ENCODE assay signal across 11 cellular contexts in genomic region chr16:56985962-56986360, GRCh38. TPM values are rescaled to one million over a fixed set of nuclear protein-coding genes. Genes with fewer than 3 reads are reported as not detected.
DNase-seq lines count a peak whose midpoint lies in the region; ATAC-seq and TF ChIP-seq lines count a peak whose summit lies in the region.
"Had no signal": no experiment of that assay in that cellular context is flagged by ENCODE, and none has a peak within 500 bp of the region (broad histone marks: within the 10 kb centered on the region; RNA-seq: fewer than 3 reads in every experiment).

No MANE protein-coding gene starts in this region.

- peaks cover 88% of the 10 kb centered on the region for H3K4me1 Mint-ChIP-seq in activated T-cell treated with anti-CD3 and anti-CD28 coated beads, Interleukin-2, amount 50 U/mL, for 72 hours (ENCODE audit: low read depth)
- peaks cover 65% of the 10 kb centered on the region for H3K4me1 Mint-ChIP-seq in activated CD4-positive, alpha-beta memory T cell treated with anti-CD3 and anti-CD28 coated beads for 36 hours (ENCODE audit: low read depth)

- H3K27ac ChIP-seq in fibroblast of lung (ENCODE audit: insufficient read depth, low read length) (peak overlapping the region; percentile 55), thoracic aorta (peak overlapping the region; percentile 3 to 39), hepatocyte (no peak overlapping the region)
- H3K27ac ChIP-seq: prostate gland had no signal

- 96% methylated on average over 2 of the region's 2 CpGs for WGBS in hepatocyte (ENCODE audit: low lambda C conversion rate, missing lambda C conversion rate)

- H3K4me3 ChIP-seq in fibroblast of lung (replicated peaks in 1 of 4; ENCODE audit: control extremely low read depth in 1 of 4, insufficient read depth in 1 of 4, low read depth in 3 of 4, low read length in 4 of 4) (no peak overlapping the region), thoracic aorta (no peak overlapping the region), hepatocyte (no peak overlapping the region)
- H3K4me3 ChIP-seq: prostate gland had no signal

- H3K36me3 ChIP-seq in fibroblast of lung (ENCODE audit: control insufficient read depth, insufficient read depth, low read length) (peaks cover 2% of the 10 kb centered on the region), thoracic aorta (no peaks in the 10 kb centered on the region), hepatocyte (replicated peaks; ENCODE audit: insufficient read depth, low read depth) (no peaks in the 10 kb centered on the region)
- H3K36me3 ChIP-seq: prostate gland had no signal

- TF ChIP-seq CTCF in fibroblast of lung (conservative IDR thresholded peaks at IDR 0.05 in 1 of 2, IDR thresholded peaks at IDR 0.05 in 1 of 2; ENCODE audit: low read depth in 1 of 2, low read length in 2 of 2) (no peak), thoracic aorta (IDR thresholded peaks at IDR 0.05) (no peak), hepatocyte (IDR thresholded peaks at IDR 0.05; ENCODE audit: poor library complexity) (no peak)

- no peaks in the 10 kb centered on the region for H3K27me3 ChIP-seq in fibroblast of lung (ENCODE audit: control insufficient read depth, insufficient read depth, low read length)
- H3K27me3 ChIP-seq in thoracic aorta (replicated peaks; ENCODE audit: insufficient read depth), result no peaks in the 10 kb centered on the region
- peaks cover 8% of the 10 kb centered on the region for H3K27me3 ChIP-seq in hepatocyte

- H3K4me1 ChIP-seq in fibroblast of lung (ENCODE audit: control insufficient read depth, extremely low read depth, insufficient read depth, low read length) (peaks cover 16% of the 10 kb centered on the region), thoracic aorta (ENCODE audit: control insufficient read depth in 1 of 2, low read depth in 2 of 2) (peaks cover 23 to 44% of the 10 kb centered on the region in 2 donors), hepatocyte (ENCODE audit: insufficient read depth) (peaks cover 3% of the 10 kb centered on the region)
- H3K4me1 ChIP-seq: prostate gland had no signal

- H3K9ac ChIP-seq in fibroblast of lung (ENCODE audit: insufficient read depth, low read length), result no peak overlapping the region

- CTCF ChIA-PET in activated CD4-positive, alpha-beta memory T cell treated with anti-CD3 and anti-CD28 coated beads for 36 hours (lab: Charles Lee), result interaction anchor here (8.6 kb wide), 1 partner anchor 21 kb away, joined by 91 read pairs; no protein-coding TSS in a partner anchor

- H2AFZ ChIP-seq in fibroblast of lung (ENCODE audit: low read length) (peak overlapping the region; percentile 27), hepatocyte (no peak overlapping the region)

- peak overlapping the region; percentile 93 for H3K27ac Mint-ChIP-seq in activated T-cell treated with anti-CD3 and anti-CD28 coated beads, Interleukin-2, amount 50 U/mL, for 72 hours
- H3K27ac Mint-ChIP-seq in activated CD4-positive, alpha-beta memory T cell treated with anti-CD3 and anti-CD28 coated beads for 36 hours, result peak overlapping the region; percentile 99

- H4K20me1 ChIP-seq in fibroblast of lung (ENCODE audit: control insufficient read depth, extremely low read depth, insufficient read depth, low read length), result no peaks in the 10 kb centered on the region
- H4K20me1 ChIP-seq in hepatocyte (ENCODE audit: insufficient read depth, poor library complexity, severe bottlenecking), result no peaks in the 10 kb centered on the region

- H3K79me2 ChIP-seq in fibroblast of lung (ENCODE audit: control insufficient read depth, insufficient read depth, low read length), result peaks cover 24% of the 10 kb centered on the region
- no peaks in the 10 kb centered on the region for H3K79me2 ChIP-seq in hepatocyte

- H3K36me3 Mint-ChIP-seq in activated T-cell treated with anti-CD3 and anti-CD28 coated beads, Interleukin-2, amount 50 U/mL, for 72 hours (ENCODE audit: insufficient read depth in 2 of 2), result peaks cover 18 to 31% of the 10 kb centered on the region in 2 donors
- H3K36me3 Mint-ChIP-seq in activated CD4-positive, alpha-beta memory T cell treated with anti-CD3 and anti-CD28 coated beads for 36 hours, result peaks cover 58% of the 10 kb centered on the region

- no peaks in the 10 kb centered on the region for H3K27me3 Mint-ChIP-seq in activated T-cell treated with anti-CD3 and anti-CD28 coated beads, Interleukin-2, amount 50 U/mL, for 72 hours (ENCODE audit: low read depth)
- H3K27me3 Mint-ChIP-seq in activated CD4-positive, alpha-beta memory T cell treated with anti-CD3 and anti-CD28 coated beads for 36 hours, result no peaks in the 10 kb centered on the region

- intact Hi-C loops in activated CD4-positive, alpha-beta memory T cell treated with anti-CD3 and anti-CD28 coated beads for 36 hours (cut with micrococcal nuclease), result no loop called here

- no peak for ATAC-seq in activated T-cell treated with anti-CD3 and anti-CD28 coated beads, Interleukin-2, amount 50 U/mL, for 72 hours (replicated peaks in 1 of 2)
- ATAC-seq in thoracic aorta (ENCODE audit: insufficient number of reproducible peaks, low FRiP score, low read depth), result no peak

- H3K9me2 ChIP-seq in hepatocyte (replicated peaks; ENCODE audit: insufficient read depth), result no peaks in the 10 kb centered on the region

- H3K9me3 Mint-ChIP-seq in activated T-cell treated with anti-CD3 and anti-CD28 coated beads, Interleukin-2, amount 50 U/mL, for 72 hours, result no peaks in the 10 kb centered on the region
- no peaks in the 10 kb centered on the region for H3K9me3 Mint-ChIP-seq in activated CD4-positive, alpha-beta memory T cell treated with anti-CD3 and anti-CD28 coated beads for 36 hours

- no peak overlapping the region for H3K4me2 ChIP-seq in fibroblast of lung (ENCODE audit: extremely low read depth, insufficient read depth, low read length)
- H3K4me2 ChIP-seq in hepatocyte, result no peak overlapping the region

- no peaks in the 10 kb centered on the region for H3K9me3 ChIP-seq in fibroblast of lung (ENCODE audit: control insufficient read depth, insufficient read depth, low read depth, low read length)
- no peaks in the 10 kb centered on the region for H3K9me3 ChIP-seq in thoracic aorta
- no peaks in the 10 kb centered on the region for H3K9me3 ChIP-seq in hepatocyte (ENCODE audit: low read depth)
- H3K9me3 ChIP-seq: prostate gland had no signal

- peak overlapping the region; percentile 60 to 83 for H3K4me3 Mint-ChIP-seq in activated T-cell treated with anti-CD3 and anti-CD28 coated beads, Interleukin-2, amount 50 U/mL, for 72 hours
- H3K4me3 Mint-ChIP-seq in activated CD4-positive, alpha-beta memory T cell treated with anti-CD3 and anti-CD28 coated beads for 36 hours, result peak overlapping the region; percentile 25

- POLR2A ChIA-PET in activated CD4-positive, alpha-beta memory T cell treated with anti-CD3 and anti-CD28 coated beads for 36 hours (lab: Charles Lee), result interaction anchor here (1.2 to 4.4 kb wide), 3 partner anchors 53 to 55 kb away, joined by 4 to 50 read pairs (median 5); no protein-coding TSS in a partner anchor

- DNase-seq in activated T-cell treated with anti-CD3 and anti-CD28 coated beads, Interleukin-2, amount 50 U/mL, for 72 hours, result no peak
- DNase-seq in activated T-cell treated with anti-CD3 and anti-CD28 coated beads, Interleukin-2, amount 50 U/mL, for 1 hour, result no peak
- DNase-seq in activated CD4-positive, alpha-beta memory T cell treated with anti-CD3 and anti-CD28 coated beads for 36 hours, result no peak
- DNase-seq in fibroblast of lung (ENCODE audit: low read depth in 2 of 2) (no peak), thoracic aorta (ENCODE audit: low spot score) (no peak), RKO (ENCODE audit: low spot score) (no peak), hepatocyte (ENCODE audit: low spot score) (no peak), pons (ENCODE audit: low spot score) (no peak)
- DNase-seq: AML-193 had no signal

RNA-seq across cellular contexts. Expression of gene NLRC5, which starts 3.4 kb away (rescaled TPM):
- 100 to 1,000 TPM; 239 to 256 TPM for total RNA-seq in activated T-cell treated with anti-CD3 and anti-CD28 coated beads, Interleukin-2, amount 50 U/mL, for 72 hours
- total RNA-seq in activated CD4-positive, alpha-beta memory T cell treated with anti-CD3 and anti-CD28 coated beads for 36 hours, result 100 to 1,000 TPM; 151 to 167 TPM
- total RNA-seq in fibroblast of lung (23.6 and 43.6 TPM in 2 replicates), thoracic aorta (10 to 100 TPM; 51.0 to 54.4 TPM), hepatocyte (1.3 and 6.4 TPM in 2 replicates)
- polyA plus RNA-seq in fibroblast of lung (18.8 and 22.2 TPM in 2 replicates), hepatocyte (4.5 and 7.0 TPM in 2 replicates)
- polyA plus RNA-seq in fibroblast of lung (2012), result 15.0 and 16.3 TPM in 2 replicates
- 68.3 and 84.0 TPM in 2 replicates for polyA minus RNA-seq in fibroblast of lung (ENCODE audit: low replicate concordance)

RNA-seq across cellular contexts. Expression of gene CETP, which starts 24.2 kb away (rescaled TPM):
- under 1 TPM in 1 of 2 donors, not detected in 1; 0.36 TPM for total RNA-seq in activated T-cell treated with anti-CD3 and anti-CD28 coated beads, Interleukin-2, amount 50 U/mL, for 72 hours
- total RNA-seq in activated CD4-positive, alpha-beta memory T cell treated with anti-CD3 and anti-CD28 coated beads for 36 hours, result not detected
- total RNA-seq in fibroblast of lung, result not detected in 2 replicates
- polyA plus RNA-seq in fibroblast of lung, result 0.06 TPM in 1 of 2 replicates, not detected in the other
- polyA plus RNA-seq in fibroblast of lung (2012), result 0.12 TPM in 1 of 2 replicates, not detected in the other
- not detected in 2 replicates for polyA minus RNA-seq in fibroblast of lung (ENCODE audit: low replicate concordance)
- total RNA-seq in thoracic aorta, result not detected
- not detected in 2 replicates for total RNA-seq in hepatocyte
- polyA plus RNA-seq in hepatocyte, result not detected in 2 replicates
- total RNA-seq: fibroblast of villous mesenchyme had no signal

RNA-seq across cellular contexts. Expression of gene HERPUD1, which starts 54.0 kb away (rescaled TPM):
- total RNA-seq in activated T-cell treated with anti-CD3 and anti-CD28 coated beads, Interleukin-2, amount 50 U/mL, for 72 hours, result 100 to 1,000 TPM; 350 to 403 TPM
- 100 to 1,000 TPM; 159 TPM for total RNA-seq in activated CD4-positive, alpha-beta memory T cell treated with anti-CD3 and anti-CD28 coated beads for 36 hours
- total RNA-seq in fibroblast of lung (111 and 117 TPM in 2 replicates), thoracic aorta (100 to 1,000 TPM; 220 to 232 TPM), hepatocyte (201 and 253 TPM in 2 replicates)
- polyA plus RNA-seq in fibroblast of lung (127 and 199 TPM in 2 replicates), hepatocyte (185 and 199 TPM in 2 replicates)
- 68.9 and 89.8 TPM in 2 replicates for polyA plus RNA-seq in fibroblast of lung (2012)
- 241 and 266 TPM in 2 replicates for polyA minus RNA-seq in fibroblast of lung (ENCODE audit: low replicate concordance)
